2 cellular contexts compared by ENCODE assay signal in genomic region chr4:140344111-140344510, GRCh38.
TF ChIP-seq lines count a peak whose summit lies in the region.

No MANE protein-coding gene starts in this region.

TF ChIP-seq in HCT116, 20 proteins besides CTCF, POLR2A, EP300 and RAD21:
- no peak for TF ChIP-seq CEBPB (IDR thresholded peaks at IDR 0.05; ENCODE audit: low read depth)
- TF ChIP-seq EZH2phosphoT487 (IDR thresholded peaks at IDR 0.05; ENCODE audit: borderline replicate concordance) = no peak
- no peak for TF ChIP-seq REST (IDR thresholded peaks at IDR 0.05; ENCODE audit: low read depth)
- no peak for TF ChIP-seq ELF1 (IDR thresholded peaks at IDR 0.05; ENCODE audit: borderline replicate concordance, low read depth)
- no peak for TF ChIP-seq TCF7L2 (IDR thresholded peaks at IDR 0.05; ENCODE audit: borderline replicate concordance, extremely low read depth, insufficient read depth, insufficient read length)
- no peak for TF ChIP-seq POLR2AphosphoS5 (IDR thresholded peaks at IDR 0.05; ENCODE audit: low read depth, low read length)
- TF ChIP-seq YY1 (IDR thresholded peaks at IDR 0.05; ENCODE audit: extremely low read depth, insufficient replicate concordance, low read depth, low read length) = no peak
- no peak for TF ChIP-seq ATF3 (IDR thresholded peaks at IDR 0.05)
- TF ChIP-seq CBX3 (IDR thresholded peaks at IDR 0.05; ENCODE audit: low read depth) = no peak
- no peak for TF ChIP-seq ZBTB33 (IDR thresholded peaks at IDR 0.05; ENCODE audit: extremely low read depth, insufficient replicate concordance, low read length)
- TF ChIP-seq EGR1 (IDR thresholded peaks at IDR 0.05; ENCODE audit: low read depth) = no peak
- TF ChIP-seq ZNF274 (IDR thresholded peaks at IDR 0.05; ENCODE audit: low read depth, low read length) = no peak
- no peak for TF ChIP-seq JUND (IDR thresholded peaks at IDR 0.05)
- no peak for TF ChIP-seq EZH2 (IDR thresholded peaks at IDR 0.05)
- TF ChIP-seq FOSL1 (IDR thresholded peaks at IDR 0.05; ENCODE audit: low read depth) = no peak
- TF ChIP-seq MAX (IDR thresholded peaks at IDR 0.05) = no peak
TF ChIP-seq in HCT116: peak in this region for 0.

TF ChIP-seq in H1, 55 proteins besides CTCF, POLR2A, EP300 and RAD21:
- TF ChIP-seq CBX8 (IDR thresholded peaks at IDR 0.05; ENCODE audit: borderline replicate concordance, low read depth, low read length) = no peak
- no peak for TF ChIP-seq CHD1 (IDR thresholded peaks at IDR 0.05; ENCODE audit: low read depth, low read length)
- no peak for TF ChIP-seq NANOG (IDR thresholded peaks at IDR 0.05; ENCODE audit: insufficient read depth, low read depth, low read length, poor library complexity, severe bottlenecking)
- no peak for TF ChIP-seq YY1 (IDR thresholded peaks at IDR 0.05; ENCODE audit: low read depth, low read length)
- TF ChIP-seq CREB1 (IDR thresholded peaks at IDR 0.05) = no peak
- TF ChIP-seq SP2 (IDR thresholded peaks at IDR 0.05; ENCODE audit: low read length) = no peak
- no peak for TF ChIP-seq JUN (IDR thresholded peaks at IDR 0.05; ENCODE audit: low read depth, low read length)
- TF ChIP-seq GTF2F1 (IDR thresholded peaks at IDR 0.05; ENCODE audit: borderline replicate concordance, low read depth, low read length) = no peak
